30 cellular contexts compared by ENCODE assay signal in the genomic region with DNA sequence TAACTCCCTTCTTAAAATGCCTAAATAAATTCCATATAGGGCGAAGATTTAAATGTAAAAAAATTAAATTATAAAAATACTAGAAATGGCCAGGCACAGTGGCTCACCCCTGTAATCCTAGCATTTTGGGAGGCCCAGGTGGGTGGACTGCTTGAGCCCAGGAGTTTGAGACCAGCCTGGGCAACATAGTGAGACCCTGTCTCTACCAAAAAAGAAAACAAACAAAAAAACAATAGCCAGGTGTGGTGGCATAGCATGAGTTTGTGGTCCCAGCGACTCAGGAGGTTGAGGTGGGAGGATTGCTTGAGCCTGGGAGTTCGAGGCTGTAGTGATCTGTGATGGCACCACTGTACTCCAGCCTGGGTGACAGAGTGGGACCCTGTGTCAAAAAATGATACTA.
"Had no signal": no experiment of that assay in that cellular context is flagged by ENCODE, and none has a peak within 500 bp of the region (broad histone marks: within the 10 kb centered on the region; RNA-seq: fewer than 3 reads in every experiment).

No MANE protein-coding gene starts in this region.

- H3K4me1 ChIP-seq: parathyroid adenoma had no signal

- DNase-seq: activated CD4-positive, alpha-beta memory T cell treated with anti-CD3 and anti-CD28 coated beads for 36 hours; activated CD4-positive, alpha-beta T cell treated with anti-CD3 and anti-CD28 coated beads, Interleukin-2, amount 10 ng/mL, durations not matched to agents 24 days and 14 days; activated CD4-positive, CD25-positive, alpha-beta regulatory T cell treated with anti-CD3 and anti-CD28 coated beads, Interleukin-2, amount 50 U/mL, for 72 hours; activated CD8-positive, alpha-beta memory T cell treated with anti-CD3 and anti-CD28 coated beads, Interleukin-2, amount 50 U/mL, for 48 hours; activated gamma-delta T cell; activated naive CD4-positive, alpha-beta T cell treated with anti-CD3 and anti-CD28 coated beads, Interleukin-2, amount 10 ng/mL, durations not matched to agents 7 days and 5 days; activated naive CD8-positive, alpha-beta T cell treated with anti-CD3 and anti-CD28 coated beads, Interleukin-2, amount 10 ng/mL, durations not matched to agents 7 days and 5 days; activated T-cell treated with anti-CD3 and anti-CD28 coated beads, Interleukin-2, amount 50 U/mL, for 24 hours; amniotic stem cell; central memory CD4-positive, alpha-beta T cell; dermis blood vessel endothelial cell; effector CD8-positive, alpha-beta T cell; hypothalamus; immature natural killer cell; kidney; left colon; naive thymus-derived CD8-positive, alpha-beta T cell; nucleus accumbens; small intestine; stimulated activated CD4-positive, alpha-beta T cell treated with anti-CD3 and anti-CD28 coated beads, Interleukin-4, amount 100 ng/mL, for 24 hours; substantia nigra; SW 1271; T-helper 17 cell; T1000; thyroid gland; WERI-Rb-1 had no signal

- H3K4me3 ChIP-seq: thyroid gland had no signal

- H3K36me3 ChIP-seq: thyroid gland, WERI-Rb-1 had no signal

- ATAC-seq: left colon; naive thymus-derived CD8-positive, alpha-beta T cell; sciatic nerve; stimulated activated effector memory CD8-positive, alpha-beta T cell treated with anti-CD3 and anti-CD28 coated beads, Interleukin-12 subunit alpha, Interleukin-12 subunit beta, amount 100 ng/mL, for 72 hours; T-helper 17 cell had no signal

- H3K9me3 ChIP-seq: thyroid gland had no signal

- H2AFZ ChIP-seq: parathyroid adenoma had no signal

- H3K27me3 ChIP-seq: thyroid gland had no signal

- H3K9ac ChIP-seq: parathyroid adenoma had no signal

- H3K27ac ChIP-seq: epithelial cell of prostate, parathyroid adenoma, WERI-Rb-1 had no signal
